ENCODE assay signal across 13 cellular contexts in the genomic region with DNA sequence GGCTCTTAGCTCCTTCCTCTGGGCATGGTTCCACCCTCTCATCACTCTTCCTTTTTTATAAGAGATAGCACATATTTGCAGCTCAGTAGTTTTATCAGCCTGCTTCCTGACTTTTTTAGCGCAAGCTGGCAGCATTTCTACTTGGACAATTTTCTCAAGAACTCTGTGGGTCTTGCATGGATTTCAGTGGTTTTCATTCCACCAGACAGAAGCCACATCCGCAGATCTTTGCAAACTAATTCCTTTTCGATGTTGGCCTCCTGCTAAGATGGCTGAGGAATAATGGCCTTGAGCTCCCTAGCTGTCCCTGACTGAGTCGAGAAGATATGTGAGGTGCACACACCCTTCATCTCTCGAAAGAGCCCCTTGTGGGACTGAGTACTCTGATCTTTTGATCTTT. TPM values are rescaled to one million over a fixed set of nuclear protein-coding genes. Genes with fewer than 3 reads are reported as not detected.
DNase-seq lines count a peak whose midpoint lies in the region; ATAC-seq, FAIRE-seq and TF ChIP-seq lines count a peak whose summit lies in the region.
"Had no signal": no experiment of that assay in that cellular context is flagged by ENCODE, and none has a peak within 500 bp of the region (broad histone marks: within the 10 kb centered on the region; RNA-seq: fewer than 3 reads in every experiment).

No MANE protein-coding gene starts in this region.

- H3K4ac ChIP-seq in mesenchymal stem cell (ENCODE audit: low read depth in 1 of 2, low read length in 2 of 2): no peak overlapping the region

- no peak overlapping the region for H3K14ac ChIP-seq in mesenchymal stem cell (ENCODE audit: low read length in 2 of 2)

- no peaks in the 10 kb centered on the region for H3K9me2 ChIP-seq in PC-9 (ENCODE audit: insufficient read depth)

- no peaks in the 10 kb centered on the region for H3K27me3 ChIP-seq in K562 (ENCODE audit: control insufficient read depth in 2 of 2, insufficient read depth in 2 of 2, low read length in 2 of 2)
- peaks cover 3 to 15% of the 10 kb centered on the region in 2 experiments for H3K27me3 ChIP-seq in mesenchymal stem cell (ENCODE audit: control insufficient read depth in 1 of 2, insufficient read depth in 1 of 2, low read length in 2 of 2)
- H3K27me3 ChIP-seq in PC-9 (ENCODE audit: insufficient read depth, low read depth): no peaks in the 10 kb centered on the region
- H3K27me3 ChIP-seq: SJSA1 had no signal

- peak overlapping the region; percentile 70 for H3K27ac ChIP-seq in SK-N-MC
- no peak overlapping the region for H3K27ac ChIP-seq in K562 (ENCODE audit: extremely low read depth, low read depth, low read length)
- no peak overlapping the region for H3K27ac ChIP-seq in mesenchymal stem cell (ENCODE audit: low read length, poor library complexity, severe bottlenecking)
- H3K27ac ChIP-seq in PC-9: no peak overlapping the region
- H3K27ac ChIP-seq: SJSA1 had no signal

- H2BK12ac ChIP-seq in mesenchymal stem cell (ENCODE audit: low read length in 2 of 2): no peak overlapping the region

- no peak for TF ChIP-seq POLR2A in K562 (conservative IDR thresholded peaks at IDR 0.05)

- H3K9ac ChIP-seq in SK-N-MC (ENCODE audit: insufficient read length) (no peak overlapping the region), K562 (ENCODE audit: insufficient read depth in 1 of 2, low read depth in 2 of 2, low read length in 2 of 2) (no peak overlapping the region), mesenchymal stem cell (ENCODE audit: low read length) (no peak overlapping the region)

- no peak for TF ChIP-seq EP300 in K562 (IDR thresholded peaks at IDR 0.05; ENCODE audit: low read length)

- H2AK5ac ChIP-seq in mesenchymal stem cell (ENCODE audit: low read length, severe bottlenecking): no peak overlapping the region

- intact Hi-C loops in K562 (cut with micrococcal nuclease) (no loop called here), PC-9 (cut with micrococcal nuclease; ENCODE audit: unreplicated experiment) (no loop called here)

- peak overlapping the region; percentile 42 for H2AFZ ChIP-seq in K562 (ENCODE audit: low read depth, low read length)
- H2AFZ ChIP-seq in mesenchymal stem cell (ENCODE audit: low read depth, low read length): no peak overlapping the region
- no peak overlapping the region for H2AFZ ChIP-seq in PC-9

- H3K79me2 ChIP-seq in K562 (ENCODE audit: control insufficient read depth, insufficient read depth, low read length) (no peaks in the 10 kb centered on the region), PC-9 (ENCODE audit: low read depth) (no peaks in the 10 kb centered on the region)

- H2BK120ac ChIP-seq in mesenchymal stem cell (ENCODE audit: low read depth, low read length): no peak overlapping the region

- BruUV-seq in K562 (replicated peaks; lab: Mats Ljungman, UMichigan): no TSS peak
- BruUV-seq in PC-9 (replicated peaks; lab: Mats Ljungman, UMichigan): no TSS peak

- H3K23ac ChIP-seq in mesenchymal stem cell (ENCODE audit: low read length in 2 of 2): no peak overlapping the region

- in situ Hi-C loops in K562 (cut with MboI): no loop called here

- H3K18ac ChIP-seq in mesenchymal stem cell (ENCODE audit: low read depth in 1 of 2, low read length in 2 of 2): no peak overlapping the region

- H3K36me3 ChIP-seq in SK-N-MC (ENCODE audit: insufficient read depth, low read length) (no peaks in the 10 kb centered on the region), K562 (ENCODE audit: control insufficient read depth, insufficient read depth, low read length) (0 out of 3 replicates have a peak, but pooled peaks cover 2% of the 10 kb centered on the region), mesenchymal stem cell (ENCODE audit: control insufficient read depth in 1 of 2, insufficient read depth in 2 of 2, low read depth in 1 of 2, low read length in 2 of 2) (no peaks in the 10 kb centered on the region), PC-9 (ENCODE audit: low read depth) (no peaks in the 10 kb centered on the region)
- H3K36me3 ChIP-seq: SJSA1 had no signal

- POLR2A ChIA-PET in K562 (lab: Yijun Ruan, JAX): interaction anchor here (2.0 kb wide), 1 partner anchor 11 kb away, joined by 9 read pairs; no protein-coding TSS in a partner anchor
- POLR2A ChIA-PET in PC-9 (lab: Charles Lee; ENCODE audit: unreplicated experiment): no interaction called here

- H3K4me1 ChIP-seq in K562 (replicated peaks in 1 of 2; ENCODE audit: control insufficient read depth in 2 of 2, insufficient read depth in 2 of 2, low read length in 2 of 2) (peaks cover 7 to 25% of the 10 kb centered on the region in 2 experiments; a peak in 4 of 5 replicates), mesenchymal stem cell (ENCODE audit: control insufficient read depth, insufficient read depth, low read depth, low read length) (no peaks in the 10 kb centered on the region), PC-9 (replicated peaks; ENCODE audit: insufficient read depth) (peaks cover 11% of the 10 kb centered on the region)

- no peaks in the 10 kb centered on the region for H3K9me1 ChIP-seq in K562 (ENCODE audit: control insufficient read depth, insufficient read depth, low read length)

- TF ChIP-seq CTCF in AG10803 (conservative IDR thresholded peaks at IDR 0.05; ENCODE audit: low read length): no peak
- no peak for TF ChIP-seq CTCF in K562 (IDR thresholded peaks at IDR 0.05 in 2 of 3, conservative IDR thresholded peaks at IDR 0.05 in 1 of 3; ENCODE audit: insufficient read depth in 2 of 3, low read depth in 1 of 3, low read length in 3 of 3)
- TF ChIP-seq CTCF in PC-9 (conservative IDR thresholded peaks at IDR 0.05): no peak

- H4K20me1 ChIP-seq in K562 (replicated peaks; ENCODE audit: control insufficient read depth, insufficient read depth, low read length) (no peaks in the 10 kb centered on the region), PC-9 (ENCODE audit: insufficient read depth) (no peaks in the 10 kb centered on the region)

- CTCF ChIA-PET in K562 (lab: Yijun Ruan, JAX; ENCODE audit: low intra/inter-chr PET ratio) (no interaction called here), PC-9 (lab: Charles Lee) (no interaction called here)

- H4K8ac ChIP-seq in mesenchymal stem cell (ENCODE audit: low read length): peak overlapping the region; percentile 4

- no peaks in the 10 kb centered on the region for H3F3A ChIP-seq in PC-9 (ENCODE audit: insufficient read depth, low read depth)

- no peak overlapping the region for H4K91ac ChIP-seq in mesenchymal stem cell (ENCODE audit: low read length)

- no peak overlapping the region for H3K4me3 ChIP-seq in AG10803 (ENCODE audit: low read length)
- peak overlapping the region; percentile 43 for H3K4me3 ChIP-seq in SK-N-MC
- no peak overlapping the region for H3K4me3 ChIP-seq in K562
- no peak overlapping the region for H3K4me3 ChIP-seq in mesenchymal stem cell (ENCODE audit: insufficient read depth in 1 of 2, low read depth in 1 of 2, low read length in 2 of 2)
- no peak overlapping the region for H3K4me3 ChIP-seq in PC-9
- H3K4me3 ChIP-seq: SJSA1 had no signal

- H3K4me2 ChIP-seq in K562 (ENCODE audit: insufficient read depth, low read length) (no peak overlapping the region), mesenchymal stem cell (ENCODE audit: low read length, poor library complexity, severe bottlenecking) (no peak overlapping the region), PC-9 (no peak overlapping the region)

- no peak for FAIRE-seq in K562 (lab: Jason Lieb, UNC)

- H2BK15ac ChIP-seq in mesenchymal stem cell (ENCODE audit: low read depth, poor library complexity, severe bottlenecking): no peak overlapping the region

- no peaks in the 10 kb centered on the region for H3K9me3 ChIP-seq in SK-N-MC (ENCODE audit: low read depth, low read length)
- peaks cover 5% of the 10 kb centered on the region for H3K9me3 ChIP-seq in K562 (replicated peaks; ENCODE audit: control insufficient read depth, insufficient read depth, low read depth, low read length)
- H3K9me3 ChIP-seq in mesenchymal stem cell (ENCODE audit: control insufficient read depth, low read length): peaks cover 4% of the 10 kb centered on the region
- 0 out of 2 replicates have a peak, but pooled peaks cover 8% of the 10 kb centered on the region for H3K9me3 ChIP-seq in PC-9 (ENCODE audit: insufficient read depth, low read depth)
- H3K9me3 ChIP-seq: SJSA1 had no signal

- ATAC-seq in K562 (peak; percentile 50), HG03095 (IDR thresholded peaks at IDR 0.05; ENCODE audit: unreplicated experiment) (no peak)
- ATAC-seq: PC-3 had no signal

- TF ChIP-seq RAD21 in K562 (CRISPR knock-in tag; conservative IDR thresholded peaks at IDR 0.05 in 1 of 2, IDR thresholded peaks at IDR 0.05 in 1 of 2): no peak

- 21% methylated on average over 5 of the region's 5 CpGs for WGBS in K562 (ENCODE audit: insufficient coverage, low coverage, missing lambda C conversion rate)
- 93% methylated on average over 5 of the region's 5 CpGs for WGBS in mesenchymal stem cell

- no peaks in the 10 kb centered on the region for H3K79me1 ChIP-seq in mesenchymal stem cell (replicated peaks; ENCODE audit: low read length, poor library complexity, severe bottlenecking)

- DNase-seq in AG10803 (ENCODE audit: low read depth) (peak; percentile 71), SK-N-MC (ENCODE audit: low read depth, low spot score) (peak; percentile 34), K562 (ENCODE audit: extremely low read depth in 1 of 4, low spot score in 3 of 4) (peak in 1 of 4 experiments; percentile 45), mesenchymal stem cell (no peak), PC-9 (no peak)
- no peak for DNase-seq in stimulated activated CD4-positive, alpha-beta T cell treated with anti-CD3 and anti-CD28 coated beads, Interleukin-2, amount 100 ng/mL, for 48 hours
- no peak for DNase-seq in stimulated activated CD4-positive, alpha-beta T cell treated with anti-CD3 and anti-CD28 coated beads, Interleukin-4, amount 100 ng/mL, for 1 hour
- DNase-seq: COR-L47, GOT3, NCI-H187, PC-3 had no signal

- no peak overlapping the region for H2BK5ac ChIP-seq in mesenchymal stem cell (ENCODE audit: low read depth, low read length, poor library complexity, severe bottlenecking)

RNA-seq across cellular contexts. Expression of a gene that starts 49.5 kb away (rescaled TPM):
- total RNA-seq in K562 (2011; cell fraction: chromatin; rRNA removed; ENCODE audit: low replicate concordance): 99.2 and 173 TPM in 2 replicates
- 75.7 and 81.2 TPM in 2 replicates for total RNA-seq in K562 (2011; cell fraction: nucleolus; rRNA removed)
- total RNA-seq in K562 (2011; cell fraction: nucleoplasm; rRNA removed): 101 and 122 TPM in 2 replicates
- total RNA-seq in K562 (2014; rRNA removed) (36.3 and 39.1 TPM in 2 replicates), K562 (2014; rRNA removed; fragmentation: Illumina TruSeq; extraction: Trizol) (44.2 and 51.1 TPM in 2 replicates), K562 (2015; rRNA removed; fragmentation: Illumina TruSeq; extraction: Trizol) (43.6 and 46.8 TPM in 2 replicates), K562 (2021) (38.1 and 39.3 TPM in 2 replicates), PC-9 (2021) (50.3 and 52.9 TPM in 2 replicates)
- polyA plus RNA-seq in K562 (2011; rRNA removed) (82.9 and 86.6 TPM in 2 replicates), K562 (2014; fragmentation: Illumina TruSeq; extraction: Trizol) (42.4 and 45.3 TPM in 2 replicates), K562 (2014; fragmentation: Nextera tagmentation; extraction: Ambion mirVana) (10 to 100 TPM; 29.7 to 33.7 TPM), K562 (2014; rRNA removed) (45.6 and 49.4 TPM in 2 replicates)
- polyA plus RNA-seq in K562 (2011; cell fraction: cytosol; rRNA removed): 28.4 and 41.1 TPM in 2 replicates
- 163 and 207 TPM in 2 replicates for polyA plus RNA-seq in K562 (2011; cell fraction: nucleus; rRNA removed)
- 37.8 and 58.5 TPM in 2 replicates for polyA plus RNA-seq in K562 (2012)
- 35.3 and 36.9 TPM in 2 replicates for polyA minus RNA-seq in K562 (2011; rRNA and poly(A)+ RNA removed)
- 12.0 and 15.8 TPM in 2 replicates for polyA minus RNA-seq in K562 (2011; cell fraction: cytosol; rRNA and poly(A)+ RNA removed)
- 32.7 and 49.1 TPM in 2 replicates for polyA minus RNA-seq in K562 (2011; cell fraction: nucleus; rRNA and poly(A)+ RNA removed)
- polyA plus RNA-seq in mesenchymal stem cell (2013, experiment 1 of 2): 0.68 TPM
- 0.67 TPM for polyA plus RNA-seq in mesenchymal stem cell (2013, experiment 2 of 2)

Comparison
In these comparisons a context has a peak if more than half of its experiments do, and no peak if none do; other contexts are left out.
1. DNase-seq: peak in AG10803 (single experiment) and SK-N-MC (single experiment); none in mesenchymal stem cell (single experiment), PC-9 (0 of 2), stimulated activated CD4-positive, alpha-beta T cell treated with anti-CD3 and anti-CD28 coated beads, Interleukin-2, amount 100 ng/mL, for 48 hours (0 of 2) and stimulated activated CD4-positive, alpha-beta T cell treated with anti-CD3 and anti-CD28 coated beads, Interleukin-4, amount 100 ng/mL, for 1 hour (single experiment).